ENCODE assay signal across 8 cellular contexts in genomic region chr2:206392118-206392517, GRCh38. TPM values are rescaled to one million over a fixed set of nuclear protein-coding genes. Genes with fewer than 3 reads are reported as not detected.
DNase-seq lines count a peak whose midpoint lies in the region; ATAC-seq and TF ChIP-seq lines count a peak whose summit lies in the region.

No MANE protein-coding gene starts in this region.

- H3K27ac Mint-ChIP-seq in neural progenitor cell: no peak overlapping the region
- H3K27ac Mint-ChIP-seq in CD8-positive, alpha-beta T cell: no peak overlapping the region

- DNase-seq in SHP77 (lab: John Stamatoyannopoulos, UW) (peak; percentile 26 to 34), SHP77 treated with DMSO at 0.1 percent for 48 hours (lab: John Stamatoyannopoulos, UW) (no peak), PC-3 (peak; percentile 67), dedifferentiated amniotic fluid mesenchymal stem cell (ENCODE audit: extremely low spot score) (peak; percentile 34), neural progenitor cell (ENCODE audit: low spot score) (peak; percentile 45)
- DNase-seq in CD8-positive, alpha-beta T cell: no peak

- no peaks in the 10 kb centered on the region for H3K9me2 ChIP-seq in PC-3 (replicated peaks; ENCODE audit: low read length)

- H3K4me2 ChIP-seq in PC-3 (ENCODE audit: low read length) (no peak overlapping the region), neural progenitor cell (no peak overlapping the region)

- no peaks in the 10 kb centered on the region for H3K36me3 Mint-ChIP-seq in neural progenitor cell
- H3K36me3 Mint-ChIP-seq in CD8-positive, alpha-beta T cell: no peaks in the 10 kb centered on the region

- intact Hi-C loops in PC-3 (cut with micrococcal nuclease): no loop called here
- intact Hi-C loops in CD8-positive, alpha-beta T cell (cut with DNase I, micrococcal nuclease): no loop called here

- no peak overlapping the region for H3K4me3 Mint-ChIP-seq in neural progenitor cell
- no peak overlapping the region for H3K4me3 Mint-ChIP-seq in CD8-positive, alpha-beta T cell

- H3K9ac ChIP-seq in PC-3 (ENCODE audit: low read length) (no peak overlapping the region), neural progenitor cell (no peak overlapping the region)

- TF ChIP-seq CTCF in PC-3 (conservative IDR thresholded peaks at IDR 0.05; ENCODE audit: low read depth, low read length) (peak; percentile 82), neural progenitor cell (IDR thresholded peaks at IDR 0.05) (peak; percentile 65)
- TF ChIP-seq CTCF in CD8-positive, alpha-beta T cell (IDR thresholded peaks at IDR 0.05): no peak

- no peak overlapping the region for H2AFZ ChIP-seq in PC-3 (ENCODE audit: low read length)
- no peak overlapping the region for H2AFZ ChIP-seq in neural progenitor cell (replicated peaks)

- no peaks in the 10 kb centered on the region for H3K4me1 ChIP-seq in PC-3 (ENCODE audit: insufficient read depth, low read length)
- H3K4me1 ChIP-seq in neural progenitor cell: no peaks in the 10 kb centered on the region
- H3K4me1 ChIP-seq in CD8-positive, alpha-beta T cell (ENCODE audit: insufficient read depth, low read length): no peaks in the 10 kb centered on the region

- POLR2A ChIA-PET in PC-3 (lab: Charles Lee; ENCODE audit: unreplicated experiment): no interaction called here
- POLR2A ChIA-PET in CD8-positive, alpha-beta T cell (lab: Charles Lee): no interaction called here

- no peaks in the 10 kb centered on the region for H3K27me3 Mint-ChIP-seq in neural progenitor cell (ENCODE audit: insufficient read depth, low read depth)
- no peaks in the 10 kb centered on the region for H3K27me3 Mint-ChIP-seq in CD8-positive, alpha-beta T cell (ENCODE audit: low read depth)

- H3K36me3 ChIP-seq in PC-3 (ENCODE audit: low read depth, low read length) (no peaks in the 10 kb centered on the region), neural progenitor cell (no peaks in the 10 kb centered on the region)
- H3K36me3 ChIP-seq in CD8-positive, alpha-beta T cell (ENCODE audit: insufficient read depth, low read length): no peaks in the 10 kb centered on the region

- no peaks in the 10 kb centered on the region for H4K20me1 ChIP-seq in PC-3 (ENCODE audit: low read length)
- H4K20me1 ChIP-seq in neural progenitor cell (ENCODE audit: low read depth): no peaks in the 10 kb centered on the region

- no peaks in the 10 kb centered on the region for H3K79me2 ChIP-seq in PC-3 (ENCODE audit: low read length)
- H3K79me2 ChIP-seq in neural progenitor cell (ENCODE audit: low read depth): no peaks in the 10 kb centered on the region

- H3K4me3 ChIP-seq in PC-3 (ENCODE audit: low read length) (no peak overlapping the region), neural progenitor cell (no peak overlapping the region)
- H3K4me3 ChIP-seq in CD8-positive, alpha-beta T cell (ENCODE audit: low read depth, low read length): no peak overlapping the region

- no TSS peak for BruUV-seq in PC-3 (replicated peaks; lab: Mats Ljungman, UMichigan)

- H3F3A ChIP-seq in PC-3 (ENCODE audit: low read length, unreplicated experiment): no peaks in the 10 kb centered on the region
- no peaks in the 10 kb centered on the region for H3F3A ChIP-seq in neural progenitor cell (ENCODE audit: low read depth)

- CTCF ChIA-PET in PC-3 (lab: Charles Lee): interaction anchor here (0.8 kb wide), 1 partner anchor 167 kb away, joined by 3 read pairs; no protein-coding TSS in a partner anchor
- CTCF ChIA-PET in CD8-positive, alpha-beta T cell (lab: Charles Lee): no interaction called here

- ATAC-seq in GM19455 (IDR thresholded peaks at IDR 0.05; ENCODE audit: unreplicated experiment): peak; percentile 91
- ATAC-seq in HG03342 (IDR thresholded peaks at IDR 0.05; ENCODE audit: unreplicated experiment): peak; percentile 98
- peak; percentile 71 for ATAC-seq in PC-3
- no peak for ATAC-seq in CD8-positive, alpha-beta T cell

- no peak overlapping the region for H3K27ac ChIP-seq in PC-3 (ENCODE audit: low read length)
- H3K27ac ChIP-seq in neural progenitor cell: no peak overlapping the region
- H3K27ac ChIP-seq in CD8-positive, alpha-beta T cell (ENCODE audit: low read depth, low read length): no peak overlapping the region

- peaks cover 22% of the 10 kb centered on the region for H3K9me3 Mint-ChIP-seq in neural progenitor cell
- H3K9me3 Mint-ChIP-seq in CD8-positive, alpha-beta T cell: peaks cover 5% of the 10 kb centered on the region

- peaks cover 28% of the 10 kb centered on the region for H3K4me1 Mint-ChIP-seq in neural progenitor cell
- no peaks in the 10 kb centered on the region for H3K4me1 Mint-ChIP-seq in CD8-positive, alpha-beta T cell (ENCODE audit: low read depth)

- H3K27me3 ChIP-seq in PC-3 (ENCODE audit: low read length) (no peaks in the 10 kb centered on the region; the same call in 1 of the 2 replicates), neural progenitor cell (no peaks in the 10 kb centered on the region)
- no peaks in the 10 kb centered on the region for H3K27me3 ChIP-seq in CD8-positive, alpha-beta T cell (ENCODE audit: insufficient read depth, low read length)

- H3K9me3 ChIP-seq in PC-3 (ENCODE audit: low read length) (no peaks in the 10 kb centered on the region), neural progenitor cell (ENCODE audit: low read depth) (no peaks in the 10 kb centered on the region)
- no peaks in the 10 kb centered on the region for H3K9me3 ChIP-seq in CD8-positive, alpha-beta T cell (ENCODE audit: low read length)

RNA-seq across cellular contexts. Expression of gene ADAM23, which starts 51.2 kb away (rescaled TPM):
- total RNA-seq in PC-3 (2014; rRNA removed): 0.22 and 0.69 TPM in 2 replicates
- 17.2 and 19.4 TPM in 2 replicates for total RNA-seq in neural progenitor cell (ENCODE audit: low replicate concordance)
- under 1 TPM; 0.14 to 0.33 TPM for total RNA-seq in CD8-positive, alpha-beta T cell

Comparison
In these comparisons a context has a peak if more than half of its experiments do, and no peak if none do; other contexts are left out.
1. DNase-seq: peak in SHP77 (2 of 2), PC-3 (single experiment), dedifferentiated amniotic fluid mesenchymal stem cell (single experiment) and neural progenitor cell (single experiment); none in SHP77 treated with DMSO at 0.1 percent for 48 hours (single experiment) and CD8-positive, alpha-beta T cell (0 of 7).
2. RNA of gene ADAM23, which starts 51.2 kb away (total RNA-seq): 17.2 to 19.4 TPM in neural progenitor cell; 0.14 to 0.33 TPM in CD8-positive, alpha-beta T cell and 0.22 to 0.69 TPM in PC-3; every median in the first group is over 10 times any median in the second.